13 cellular contexts compared by ENCODE assay signal in the genomic region with DNA sequence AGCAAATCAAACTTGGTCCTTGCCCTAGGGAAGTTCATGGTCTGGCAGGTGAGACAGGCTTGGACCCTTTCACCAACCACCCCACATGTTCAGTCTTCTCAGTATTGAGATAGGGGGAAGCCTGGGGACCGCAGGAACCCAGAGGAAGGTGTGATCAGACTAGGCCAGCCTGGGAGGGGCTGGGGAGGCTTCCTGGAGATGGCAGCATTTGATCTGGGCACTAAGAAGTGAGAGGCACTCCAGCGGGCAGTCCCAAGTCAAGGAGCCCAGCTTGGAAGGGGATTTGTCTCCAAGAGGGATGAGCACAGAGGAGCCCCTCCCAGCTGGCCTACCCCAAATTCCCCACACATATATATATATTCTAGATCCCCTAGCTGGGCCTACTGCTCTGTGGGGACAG. TPM values are rescaled to one million over a fixed set of nuclear protein-coding genes. Genes with fewer than 3 reads are reported as not detected.
DNase-seq lines count a peak whose midpoint lies in the region; ATAC-seq and TF ChIP-seq lines count a peak whose summit lies in the region.
"Had no signal": no experiment of that assay in that cellular context is flagged by ENCODE, and none has a peak within 500 bp of the region (broad histone marks: within the 10 kb centered on the region; RNA-seq: fewer than 3 reads in every experiment).

No MANE protein-coding gene starts in this region.

- no peaks in the 10 kb centered on the region for H3K9me3 ChIP-seq in heart left ventricle
- H3K9me3 ChIP-seq: breast epithelium, vagina had no signal

- WGBS in heart left ventricle, 4 donors: 71 to 76% (median 73%) methylated on average over 2 of the region's 2 CpGs

- no peak for DNase-seq in activated CD4-positive, alpha-beta T cell treated with anti-CD3 and anti-CD28 coated beads, Interleukin-2, amount 10 ng/mL, durations not matched to agents 24 days and 14 days
- no peak for DNase-seq in activated CD4-positive, alpha-beta T cell treated with anti-CD3 and anti-CD28 coated beads, Interleukin-2, amount 50 U/mL, for 1 hour
- peak in 3 of 5 donors; percentile 3 to 13 (median 8) for DNase-seq in heart left ventricle
- no peak for DNase-seq in stimulated activated effector memory CD8-positive, alpha-beta T cell treated with anti-CD3 and anti-CD28 coated beads, Interleukin-12 subunit alpha, Interleukin-12 subunit beta, amount 100 ng/mL, for 72 hours (ENCODE audit: low spot score in 2 of 2)
- no peak for DNase-seq in DMS79 (lab: John Stamatoyannopoulos, UW)
- no peak for DNase-seq in OCI-M1 (lab: John Stamatoyannopoulos, UW)
- DNase-seq: SIG-M5 had no signal

- H3K4me1 ChIP-seq in heart left ventricle: peaks cover 0 to 49% (median 31%) of the 10 kb centered on the region in 12 donors
- H3K4me1 ChIP-seq: parathyroid adenoma had no signal

- no peak for ATAC-seq in heart left ventricle
- peak; percentile 38 for ATAC-seq in stimulated activated effector memory CD8-positive, alpha-beta T cell treated with anti-CD3 and anti-CD28 coated beads, Interleukin-12 subunit alpha, Interleukin-12 subunit beta, amount 100 ng/mL, for 72 hours
- ATAC-seq in HG03342 (IDR thresholded peaks at IDR 0.05; ENCODE audit: unreplicated experiment): no peak

- peaks cover 22% of the 10 kb centered on the region for H3K27me3 Mint-ChIP-seq in activated CD4-positive, alpha-beta T cell treated with anti-CD3 and anti-CD28 coated beads, Interleukin-2, amount 10 ng/mL, durations not matched to agents 24 days and 14 days
- peaks cover 24% of the 10 kb centered on the region for H3K27me3 Mint-ChIP-seq in T-helper 1 cell treated with Interleukin-12 subunit alpha and Interleukin-12 subunit beta and Interleukin-4 antibody, amounts not matched to agents 30 μg/mL and 1 μg/mL, for 36 hours (ENCODE audit: low read depth)

- peak overlapping the region; percentile 16 for H3K4me3 Mint-ChIP-seq in activated CD4-positive, alpha-beta T cell treated with anti-CD3 and anti-CD28 coated beads, Interleukin-2, amount 10 ng/mL, durations not matched to agents 24 days and 14 days
- H3K4me3 Mint-ChIP-seq in T-helper 1 cell treated with Interleukin-12 subunit alpha and Interleukin-12 subunit beta and Interleukin-4 antibody, amounts not matched to agents 30 μg/mL and 1 μg/mL, for 36 hours: peak overlapping the region; percentile 21
- peak overlapping the region; percentile 41 for H3K4me3 Mint-ChIP-seq in stimulated activated effector memory CD8-positive, alpha-beta T cell treated with anti-CD3 and anti-CD28 coated beads, Interleukin-12 subunit alpha, Interleukin-12 subunit beta, amount 100 ng/mL, for 72 hours

- TF ChIP-seq POLR2A in heart left ventricle (IDR thresholded peaks at IDR 0.05): no peak

- peak overlapping the region in 2 of 12 donors; percentile 12 to 21 for H3K4me3 ChIP-seq in heart left ventricle

- peaks cover 2% of the 10 kb centered on the region for H3K36me3 Mint-ChIP-seq in activated CD4-positive, alpha-beta T cell treated with anti-CD3 and anti-CD28 coated beads, Interleukin-2, amount 10 ng/mL, durations not matched to agents 24 days and 14 days (ENCODE audit: low read depth)
- H3K36me3 Mint-ChIP-seq in T-helper 1 cell treated with Interleukin-12 subunit alpha and Interleukin-12 subunit beta and Interleukin-4 antibody, amounts not matched to agents 30 μg/mL and 1 μg/mL, for 36 hours (ENCODE audit: low read depth): peaks cover 3% of the 10 kb centered on the region
- peaks cover 7% of the 10 kb centered on the region for H3K36me3 Mint-ChIP-seq in stimulated activated effector memory CD8-positive, alpha-beta T cell treated with anti-CD3 and anti-CD28 coated beads, Interleukin-12 subunit alpha, Interleukin-12 subunit beta, amount 100 ng/mL, for 72 hours

- H3K36me3 ChIP-seq in heart left ventricle: peaks cover 0 to 55% (median 30%) of the 10 kb centered on the region in 9 donors
- H3K36me3 ChIP-seq: breast epithelium had no signal

- H3K27ac ChIP-seq in heart left ventricle: peak overlapping the region; percentile 44 to 93 (median 70)
- H3K27ac ChIP-seq: parathyroid adenoma had no signal

- H3K27ac Mint-ChIP-seq in activated CD4-positive, alpha-beta T cell treated with anti-CD3 and anti-CD28 coated beads, Interleukin-2, amount 10 ng/mL, durations not matched to agents 24 days and 14 days: peak overlapping the region; percentile 65
- peak overlapping the region; percentile 79 for H3K27ac Mint-ChIP-seq in T-helper 1 cell treated with Interleukin-12 subunit alpha and Interleukin-12 subunit beta and Interleukin-4 antibody, amounts not matched to agents 30 μg/mL and 1 μg/mL, for 36 hours
- peak overlapping the region; percentile 91 for H3K27ac Mint-ChIP-seq in stimulated activated effector memory CD8-positive, alpha-beta T cell treated with anti-CD3 and anti-CD28 coated beads, Interleukin-12 subunit alpha, Interleukin-12 subunit beta, amount 100 ng/mL, for 72 hours

- H3K4me1 Mint-ChIP-seq in activated CD4-positive, alpha-beta T cell treated with anti-CD3 and anti-CD28 coated beads, Interleukin-2, amount 10 ng/mL, durations not matched to agents 24 days and 14 days: peaks cover 25% of the 10 kb centered on the region
- H3K4me1 Mint-ChIP-seq in T-helper 1 cell treated with Interleukin-12 subunit alpha and Interleukin-12 subunit beta and Interleukin-4 antibody, amounts not matched to agents 30 μg/mL and 1 μg/mL, for 36 hours (ENCODE audit: low read depth): peaks cover 21% of the 10 kb centered on the region
- peaks cover 31% of the 10 kb centered on the region for H3K4me1 Mint-ChIP-seq in stimulated activated effector memory CD8-positive, alpha-beta T cell treated with anti-CD3 and anti-CD28 coated beads, Interleukin-12 subunit alpha, Interleukin-12 subunit beta, amount 100 ng/mL, for 72 hours

- TF ChIP-seq CTCF in heart left ventricle (IDR thresholded peaks at IDR 0.05): no peak

- no peaks in the 10 kb centered on the region for H3K9me3 Mint-ChIP-seq in activated CD4-positive, alpha-beta T cell treated with anti-CD3 and anti-CD28 coated beads, Interleukin-2, amount 10 ng/mL, durations not matched to agents 24 days and 14 days
- no peaks in the 10 kb centered on the region for H3K9me3 Mint-ChIP-seq in T-helper 1 cell treated with Interleukin-12 subunit alpha and Interleukin-12 subunit beta and Interleukin-4 antibody, amounts not matched to agents 30 μg/mL and 1 μg/mL, for 36 hours
- no peaks in the 10 kb centered on the region for H3K9me3 Mint-ChIP-seq in stimulated activated effector memory CD8-positive, alpha-beta T cell treated with anti-CD3 and anti-CD28 coated beads, Interleukin-12 subunit alpha, Interleukin-12 subunit beta, amount 100 ng/mL, for 72 hours

- peaks cover 0 to 5% (median 0%) of the 10 kb centered on the region in 9 donors for H3K27me3 ChIP-seq in heart left ventricle
- H3K27me3 ChIP-seq: vagina had no signal

- intact Hi-C loops in activated CD4-positive, alpha-beta T cell treated with anti-CD3 and anti-CD28 coated beads, Interleukin-2, amount 10 ng/mL, durations not matched to agents 24 days and 14 days (cut with micrococcal nuclease): loop anchor here (10.0 kb wide), 1 partner anchor 770 kb away; no protein-coding TSS in a partner anchor
- intact Hi-C loops in heart left ventricle (cut with DNase I): loop anchor here in 4 of 10 donors (5.0 kb wide), 4 partner anchors 33 to 218 kb away; partner anchors contain the start of gene EMSY (in 1 of the 4)

RNA-seq across cellular contexts. Expression of gene LRRC32, which starts 5.4 kb away (rescaled TPM):
- total RNA-seq in activated CD4-positive, alpha-beta T cell treated with anti-CD3 and anti-CD28 coated beads, Interleukin-2, amount 10 ng/mL, durations not matched to agents 24 days and 14 days: 6.6 and 8.6 TPM in 2 replicates
- 10 to 100 TPM; 20.1 to 67.1 (median 26.9) TPM for total RNA-seq in heart left ventricle
- polyA plus RNA-seq in heart left ventricle: 10 to 100 TPM; 46.4 to 79.0 TPM
- total RNA-seq: A673 had no signal

Comparison
In these comparisons a context has a peak if more than half of its experiments do, and no peak if none do; other contexts are left out.
1. DNase-seq: peak in heart left ventricle (3 of 5); none in activated CD4-positive, alpha-beta T cell treated with anti-CD3 and anti-CD28 coated beads, Interleukin-2, amount 10 ng/mL, durations not matched to agents 24 days and 14 days (single experiment), activated CD4-positive, alpha-beta T cell treated with anti-CD3 and anti-CD28 coated beads, Interleukin-2, amount 50 U/mL, for 1 hour (single experiment), stimulated activated effector memory CD8-positive, alpha-beta T cell treated with anti-CD3 and anti-CD28 coated beads, Interleukin-12 subunit alpha, Interleukin-12 subunit beta, amount 100 ng/mL, for 72 hours (0 of 2), DMS79 (single experiment) and OCI-M1 (single experiment).
2. Peak in every context shown above with its lines, with median percentiles within 50 percentile points of each other: H3K27ac Mint-ChIP-seq and H3K4me3 Mint-ChIP-seq.